1 cellular context compared by ENCODE assay signal in the genomic region with DNA sequence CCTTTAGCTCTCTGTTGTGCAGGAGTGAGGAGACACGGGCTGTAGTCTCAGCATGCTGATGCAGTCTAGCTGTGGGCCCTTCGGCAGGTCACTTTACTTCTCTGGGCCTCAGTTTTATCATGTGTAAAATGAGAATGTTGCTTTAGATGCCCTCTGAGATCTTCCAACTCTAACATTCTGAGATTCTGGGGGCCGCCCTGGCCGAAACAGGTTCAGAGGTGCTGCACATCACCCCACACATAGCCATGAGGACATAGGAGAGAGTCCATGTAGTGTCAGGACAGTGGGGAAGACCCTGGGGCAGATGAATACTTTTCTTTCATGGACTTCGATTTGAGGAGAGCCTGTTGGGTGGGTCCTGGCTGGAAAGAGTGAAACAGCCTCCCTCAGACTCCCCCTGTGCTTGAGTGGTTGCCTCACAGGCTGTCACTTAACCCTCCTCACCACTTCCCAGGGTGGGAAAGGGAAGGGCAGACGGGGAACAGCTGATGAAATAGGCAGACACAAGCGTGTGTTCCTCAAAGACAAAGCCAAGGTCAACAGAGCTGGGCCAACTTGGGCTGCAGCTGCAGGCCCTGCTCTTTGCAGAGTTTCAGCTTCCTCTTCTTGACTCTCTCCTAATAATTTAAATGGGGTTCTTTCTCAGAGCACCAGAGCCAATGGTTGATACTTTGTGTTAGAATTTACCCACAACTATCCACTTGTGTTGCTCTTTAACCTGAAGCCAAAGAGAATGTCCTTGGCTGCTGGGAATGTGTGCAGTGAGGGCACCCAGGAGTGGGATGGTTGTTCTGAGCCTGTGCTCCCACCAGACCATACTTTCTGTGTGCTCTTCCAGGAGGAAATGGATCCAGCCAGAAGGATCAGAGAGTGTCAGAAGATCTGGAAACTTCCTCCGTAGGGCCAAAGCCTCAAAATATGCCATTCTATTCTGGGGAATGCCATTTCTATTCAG.
A peak's percentile ranks its signal among the peaks of the same experiment; 100 is the strongest.
TF ChIP-seq lines count a peak whose summit lies in the region.

No MANE protein-coding gene starts in this region.

TF ChIP-seq in HepG2, 621 proteins besides CTCF, POLR2A, EP300 and RAD21 (continued from another document and continues in another):
- TF ChIP-seq, protein P1, sequence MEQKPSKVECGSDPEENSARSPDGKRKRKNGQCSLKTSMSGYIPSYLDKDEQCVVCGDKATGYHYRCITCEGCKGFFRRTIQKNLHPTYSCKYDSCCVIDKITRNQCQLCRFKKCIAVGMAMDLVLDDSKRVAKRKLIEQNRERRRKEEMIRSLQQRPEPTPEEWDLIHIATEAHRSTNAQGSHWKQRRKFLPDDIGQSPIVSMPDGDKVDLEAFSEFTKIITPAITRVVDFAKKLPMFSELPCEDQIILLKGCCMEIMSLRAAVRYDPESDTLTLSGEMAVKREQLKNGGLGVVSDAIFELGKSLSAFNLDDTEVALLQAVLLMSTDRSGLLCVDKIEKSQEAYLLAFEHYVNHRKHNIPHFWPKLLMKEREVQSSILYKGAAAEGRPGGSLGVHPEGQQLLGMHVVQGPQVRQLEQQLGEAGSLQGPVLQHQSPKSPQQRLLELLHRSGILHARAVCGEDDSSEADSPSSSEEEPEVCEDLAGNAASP (CRISPR knock-in tag; IDR thresholded peaks at IDR 0.05; ENCODE audit: borderline replicate concordance) = no peak
- TF ChIP-seq, protein P2, sequence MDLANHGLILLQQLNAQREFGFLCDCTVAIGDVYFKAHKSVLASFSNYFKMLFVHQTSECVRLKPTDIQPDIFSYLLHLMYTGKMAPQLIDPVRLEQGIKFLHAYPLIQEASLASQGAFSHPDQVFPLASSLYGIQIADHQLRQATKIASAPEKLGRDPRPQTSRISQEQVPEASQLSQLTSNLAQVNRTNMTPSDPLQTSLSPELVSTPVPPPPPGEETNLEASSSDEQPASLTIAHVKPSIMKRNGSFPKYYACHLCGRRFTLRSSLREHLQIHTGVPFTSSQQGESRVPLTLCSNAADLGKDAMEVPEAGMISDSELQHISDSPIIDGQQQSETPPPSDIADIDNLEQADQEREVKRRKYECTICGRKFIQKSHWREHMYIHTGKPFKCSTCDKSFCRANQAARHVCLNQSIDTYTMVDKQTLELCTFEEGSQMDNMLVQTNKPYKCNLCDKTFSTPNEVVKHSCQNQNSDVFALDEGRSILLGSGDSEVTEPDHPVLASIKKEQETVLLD (CRISPR knock-in tag; IDR thresholded peaks at IDR 0.05; ENCODE audit: low read depth) = no peak
- TF ChIP-seq, protein P3, sequence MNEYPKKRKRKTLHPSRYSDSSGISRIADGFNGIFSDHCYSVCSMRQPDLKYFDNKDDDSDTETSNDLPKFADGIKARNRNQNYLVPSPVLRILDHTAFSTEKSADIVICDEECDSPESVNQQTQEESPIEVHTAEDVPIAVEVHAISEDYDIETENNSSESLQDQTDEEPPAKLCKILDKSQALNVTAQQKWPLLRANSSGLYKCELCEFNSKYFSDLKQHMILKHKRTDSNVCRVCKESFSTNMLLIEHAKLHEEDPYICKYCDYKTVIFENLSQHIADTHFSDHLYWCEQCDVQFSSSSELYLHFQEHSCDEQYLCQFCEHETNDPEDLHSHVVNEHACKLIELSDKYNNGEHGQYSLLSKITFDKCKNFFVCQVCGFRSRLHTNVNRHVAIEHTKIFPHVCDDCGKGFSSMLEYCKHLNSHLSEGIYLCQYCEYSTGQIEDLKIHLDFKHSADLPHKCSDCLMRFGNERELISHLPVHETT (CRISPR knock-in tag; conservative IDR thresholded peaks at IDR 0.05) = no peak
- TF ChIP-seq, protein P4, sequence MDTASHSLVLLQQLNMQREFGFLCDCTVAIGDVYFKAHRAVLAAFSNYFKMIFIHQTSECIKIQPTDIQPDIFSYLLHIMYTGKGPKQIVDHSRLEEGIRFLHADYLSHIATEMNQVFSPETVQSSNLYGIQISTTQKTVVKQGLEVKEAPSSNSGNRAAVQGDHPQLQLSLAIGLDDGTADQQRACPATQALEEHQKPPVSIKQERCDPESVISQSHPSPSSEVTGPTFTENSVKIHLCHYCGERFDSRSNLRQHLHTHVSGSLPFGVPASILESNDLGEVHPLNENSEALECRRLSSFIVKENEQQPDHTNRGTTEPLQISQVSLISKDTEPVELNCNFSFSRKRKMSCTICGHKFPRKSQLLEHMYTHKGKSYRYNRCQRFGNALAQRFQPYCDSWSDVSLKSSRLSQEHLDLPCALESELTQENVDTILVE (CRISPR knock-in tag; IDR thresholded peaks at IDR 0.05) = 0 out of 2 replicates have a peak, but pooled peaks have one; percentile 10
- TF ChIP-seq AKAP8 (CRISPR knock-in tag; IDR thresholded peaks at IDR 0.05) (0 out of 2 replicates have a peak, but pooled peaks have one; percentile 30), NBN (conservative IDR thresholded peaks at IDR 0.05) (no peak), PCBP1 (IDR thresholded peaks at IDR 0.05; ENCODE audit: borderline replicate concordance, low read depth, low read length) (no peak), ZNF329 (CRISPR knock-in tag; IDR thresholded peaks at IDR 0.05; ENCODE audit: low read depth) (no peak), ZNF337 (CRISPR knock-in tag; IDR thresholded peaks at IDR 0.05; ENCODE audit: borderline replicate concordance, low read depth) (no peak), ZNF674 (CRISPR knock-in tag; IDR thresholded peaks at IDR 0.05; ENCODE audit: low read depth) (no peak), ZNF331 (CRISPR knock-in tag; IDR thresholded peaks at IDR 0.05) (0 out of 2 replicates have a peak, but pooled peaks have one; percentile 26)
- TF ChIP-seq, protein P5, sequence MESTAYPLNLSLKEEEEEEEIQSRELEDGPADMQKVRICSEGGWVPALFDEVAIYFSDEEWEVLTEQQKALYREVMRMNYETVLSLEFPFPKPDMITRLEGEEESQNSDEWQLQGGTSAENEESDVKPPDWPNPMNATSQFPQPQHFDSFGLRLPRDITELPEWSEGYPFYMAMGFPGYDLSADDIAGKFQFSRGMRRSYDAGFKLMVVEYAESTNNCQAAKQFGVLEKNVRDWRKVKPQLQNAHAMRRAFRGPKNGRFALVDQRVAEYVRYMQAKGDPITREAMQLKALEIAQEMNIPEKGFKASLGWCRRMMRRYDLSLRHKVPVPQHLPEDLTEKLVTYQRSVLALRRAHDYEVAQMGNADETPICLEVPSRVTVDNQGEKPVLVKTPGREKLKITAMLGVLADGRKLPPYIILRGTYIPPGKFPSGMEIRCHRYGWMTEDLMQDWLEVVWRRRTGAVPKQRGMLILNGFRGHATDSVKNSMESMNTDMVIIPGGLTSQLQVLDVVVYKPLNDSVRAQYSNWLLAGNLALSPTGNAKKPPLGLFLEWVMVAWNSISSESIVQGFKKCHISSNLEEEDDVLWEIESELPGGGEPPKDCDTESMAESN (CRISPR knock-in tag; conservative IDR thresholded peaks at IDR 0.05) = peak; percentile 69; the same call in 1 of the 2 replicates
- TF ChIP-seq, protein P6, sequence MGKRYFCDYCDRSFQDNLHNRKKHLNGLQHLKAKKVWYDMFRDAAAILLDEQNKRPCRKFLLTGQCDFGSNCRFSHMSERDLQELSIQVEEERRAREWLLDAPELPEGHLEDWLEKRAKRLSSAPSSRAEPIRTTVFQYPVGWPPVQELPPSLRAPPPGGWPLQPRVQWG (CRISPR knock-in tag; IDR thresholded peaks at IDR 0.05; ENCODE audit: borderline replicate concordance, low read depth) = no peak
- TF ChIP-seq, protein P7, sequence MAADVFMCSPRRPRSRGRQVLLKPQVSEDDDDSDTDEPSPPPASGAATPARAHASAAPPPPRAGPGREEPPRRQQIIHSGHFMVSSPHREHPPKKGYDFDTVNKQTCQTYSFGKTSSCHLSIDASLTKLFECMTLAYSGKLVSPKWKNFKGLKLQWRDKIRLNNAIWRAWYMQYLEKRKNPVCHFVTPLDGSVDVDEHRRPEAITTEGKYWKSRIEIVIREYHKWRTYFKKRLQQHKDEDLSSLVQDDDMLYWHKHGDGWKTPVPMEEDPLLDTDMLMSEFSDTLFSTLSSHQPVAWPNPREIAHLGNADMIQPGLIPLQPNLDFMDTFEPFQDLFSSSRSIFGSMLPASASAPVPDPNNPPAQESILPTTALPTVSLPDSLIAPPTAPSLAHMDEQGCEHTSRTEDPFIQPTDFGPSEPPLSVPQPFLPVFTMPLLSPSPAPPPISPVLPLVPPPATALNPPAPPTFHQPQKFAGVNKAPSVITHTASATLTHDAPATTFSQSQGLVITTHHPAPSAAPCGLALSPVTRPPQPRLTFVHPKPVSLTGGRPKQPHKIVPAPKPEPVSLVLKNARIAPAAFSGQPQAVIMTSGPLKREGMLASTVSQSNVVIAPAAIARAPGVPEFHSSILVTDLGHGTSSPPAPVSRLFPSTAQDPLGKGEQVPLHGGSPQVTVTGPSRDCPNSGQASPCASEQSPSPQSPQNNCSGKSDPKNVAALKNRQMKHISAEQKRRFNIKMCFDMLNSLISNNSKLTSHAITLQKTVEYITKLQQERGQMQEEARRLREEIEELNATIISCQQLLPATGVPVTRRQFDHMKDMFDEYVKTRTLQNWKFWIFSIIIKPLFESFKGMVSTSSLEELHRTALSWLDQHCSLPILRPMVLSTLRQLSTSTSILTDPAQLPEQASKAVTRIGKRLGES (CRISPR knock-in tag; IDR thresholded peaks at IDR 0.05; ENCODE audit: borderline replicate concordance) = no peak
- TF ChIP-seq, protein P8, sequence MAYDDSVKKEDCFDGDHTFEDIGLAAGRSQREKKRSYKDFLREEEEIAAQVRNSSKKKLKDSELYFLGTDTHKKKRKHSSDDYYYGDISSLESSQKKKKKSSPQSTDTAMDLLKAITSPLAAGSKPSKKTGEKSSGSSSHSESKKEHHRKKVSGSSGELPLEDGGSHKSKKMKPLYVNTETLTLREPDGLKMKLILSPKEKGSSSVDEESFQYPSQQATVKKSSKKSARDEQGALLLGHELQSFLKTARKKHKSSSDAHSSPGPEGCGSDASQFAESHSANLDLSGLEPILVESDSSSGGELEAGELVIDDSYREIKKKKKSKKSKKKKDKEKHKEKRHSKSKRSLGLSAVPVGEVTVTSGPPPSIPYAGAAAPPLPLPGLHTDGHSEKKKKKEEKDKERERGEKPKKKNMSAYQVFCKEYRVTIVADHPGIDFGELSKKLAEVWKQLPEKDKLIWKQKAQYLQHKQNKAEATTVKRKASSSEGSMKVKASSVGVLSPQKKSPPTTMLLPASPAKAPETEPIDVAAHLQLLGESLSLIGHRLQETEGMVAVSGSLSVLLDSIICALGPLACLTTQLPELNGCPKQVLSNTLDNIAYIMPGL (CRISPR knock-in tag; IDR thresholded peaks at IDR 0.05; ENCODE audit: borderline replicate concordance in 1 of 2, low read depth in 1 of 2) = no peak
- TF ChIP-seq, protein P9, sequence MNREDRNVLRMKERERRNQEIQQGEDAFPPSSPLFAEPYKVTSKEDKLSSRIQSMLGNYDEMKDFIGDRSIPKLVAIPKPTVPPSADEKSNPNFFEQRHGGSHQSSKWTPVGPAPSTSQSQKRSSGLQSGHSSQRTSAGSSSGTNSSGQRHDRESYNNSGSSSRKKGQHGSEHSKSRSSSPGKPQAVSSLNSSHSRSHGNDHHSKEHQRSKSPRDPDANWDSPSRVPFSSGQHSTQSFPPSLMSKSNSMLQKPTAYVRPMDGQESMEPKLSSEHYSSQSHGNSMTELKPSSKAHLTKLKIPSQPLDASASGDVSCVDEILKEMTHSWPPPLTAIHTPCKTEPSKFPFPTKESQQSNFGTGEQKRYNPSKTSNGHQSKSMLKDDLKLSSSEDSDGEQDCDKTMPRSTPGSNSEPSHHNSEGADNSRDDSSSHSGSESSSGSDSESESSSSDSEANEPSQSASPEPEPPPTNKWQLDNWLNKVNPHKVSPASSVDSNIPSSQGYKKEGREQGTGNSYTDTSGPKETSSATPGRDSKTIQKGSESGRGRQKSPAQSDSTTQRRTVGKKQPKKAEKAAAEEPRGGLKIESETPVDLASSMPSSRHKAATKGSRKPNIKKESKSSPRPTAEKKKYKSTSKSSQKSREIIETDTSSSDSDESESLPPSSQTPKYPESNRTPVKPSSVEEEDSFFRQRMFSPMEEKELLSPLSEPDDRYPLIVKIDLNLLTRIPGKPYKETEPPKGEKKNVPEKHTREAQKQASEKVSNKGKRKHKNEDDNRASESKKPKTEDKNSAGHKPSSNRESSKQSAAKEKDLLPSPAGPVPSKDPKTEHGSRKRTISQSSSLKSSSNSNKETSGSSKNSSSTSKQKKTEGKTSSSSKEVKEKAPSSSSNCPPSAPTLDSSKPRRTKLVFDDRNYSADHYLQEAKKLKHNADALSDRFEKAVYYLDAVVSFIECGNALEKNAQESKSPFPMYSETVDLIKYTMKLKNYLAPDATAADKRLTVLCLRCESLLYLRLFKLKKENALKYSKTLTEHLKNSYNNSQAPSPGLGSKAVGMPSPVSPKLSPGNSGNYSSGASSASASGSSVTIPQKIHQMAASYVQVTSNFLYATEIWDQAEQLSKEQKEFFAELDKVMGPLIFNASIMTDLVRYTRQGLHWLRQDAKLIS (CRISPR knock-in tag; IDR thresholded peaks at IDR 0.05) = no peak
- TF ChIP-seq, protein P10, sequence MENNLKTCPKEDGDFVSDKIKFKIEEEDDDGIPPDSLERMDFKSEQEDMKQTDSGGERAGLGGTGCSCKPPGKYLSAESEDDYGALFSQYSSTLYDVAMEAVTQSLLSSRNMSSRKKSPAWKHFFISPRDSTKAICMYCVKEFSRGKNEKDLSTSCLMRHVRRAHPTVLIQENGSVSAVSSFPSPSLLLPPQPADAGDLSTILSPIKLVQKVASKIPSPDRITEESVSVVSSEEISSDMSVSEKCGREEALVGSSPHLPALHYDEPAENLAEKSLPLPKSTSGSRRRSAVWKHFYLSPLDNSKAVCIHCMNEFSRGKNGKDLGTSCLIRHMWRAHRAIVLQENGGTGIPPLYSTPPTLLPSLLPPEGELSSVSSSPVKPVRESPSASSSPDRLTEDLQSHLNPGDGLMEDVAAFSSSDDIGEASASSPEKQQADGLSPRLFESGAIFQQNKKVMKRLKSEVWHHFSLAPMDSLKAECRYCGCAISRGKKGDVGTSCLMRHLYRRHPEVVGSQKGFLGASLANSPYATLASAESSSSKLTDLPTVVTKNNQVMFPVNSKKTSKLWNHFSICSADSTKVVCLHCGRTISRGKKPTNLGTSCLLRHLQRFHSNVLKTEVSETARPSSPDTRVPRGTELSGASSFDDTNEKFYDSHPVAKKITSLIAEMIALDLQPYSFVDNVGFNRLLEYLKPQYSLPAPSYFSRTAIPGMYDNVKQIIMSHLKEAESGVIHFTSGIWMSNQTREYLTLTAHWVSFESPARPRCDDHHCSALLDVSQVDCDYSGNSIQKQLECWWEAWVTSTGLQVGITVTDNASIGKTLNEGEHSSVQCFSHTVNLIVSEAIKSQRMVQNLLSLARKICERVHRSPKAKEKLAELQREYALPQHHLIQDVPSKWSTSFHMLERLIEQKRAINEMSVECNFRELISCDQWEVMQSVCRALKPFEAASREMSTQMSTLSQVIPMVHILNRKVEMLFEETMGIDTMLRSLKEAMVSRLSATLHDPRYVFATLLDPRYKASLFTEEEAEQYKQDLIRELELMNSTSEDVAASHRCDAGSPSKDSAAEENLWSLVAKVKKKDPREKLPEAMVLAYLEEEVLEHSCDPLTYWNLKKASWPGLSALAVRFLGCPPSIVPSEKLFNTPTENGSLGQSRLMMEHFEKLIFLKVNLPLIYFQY (CRISPR knock-in tag; IDR thresholded peaks at IDR 0.05; ENCODE audit: borderline replicate concordance) = peak; percentile 61; the same call in 1 of the 2 replicates
- TF ChIP-seq, protein P11, sequence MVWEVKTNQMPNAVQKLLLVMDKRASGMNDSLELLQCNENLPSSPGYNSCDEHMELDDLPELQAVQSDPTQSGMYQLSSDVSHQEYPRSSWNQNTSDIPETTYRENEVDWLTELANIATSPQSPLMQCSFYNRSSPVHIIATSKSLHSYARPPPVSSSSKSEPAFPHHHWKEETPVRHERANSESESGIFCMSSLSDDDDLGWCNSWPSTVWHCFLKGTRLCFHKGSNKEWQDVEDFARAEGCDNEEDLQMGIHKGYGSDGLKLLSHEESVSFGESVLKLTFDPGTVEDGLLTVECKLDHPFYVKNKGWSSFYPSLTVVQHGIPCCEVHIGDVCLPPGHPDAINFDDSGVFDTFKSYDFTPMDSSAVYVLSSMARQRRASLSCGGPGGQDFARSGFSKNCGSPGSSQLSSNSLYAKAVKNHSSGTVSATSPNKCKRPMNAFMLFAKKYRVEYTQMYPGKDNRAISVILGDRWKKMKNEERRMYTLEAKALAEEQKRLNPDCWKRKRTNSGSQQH (CRISPR knock-in tag; IDR thresholded peaks at IDR 0.05; ENCODE audit: low read depth) = no peak
- TF ChIP-seq, protein P12, sequence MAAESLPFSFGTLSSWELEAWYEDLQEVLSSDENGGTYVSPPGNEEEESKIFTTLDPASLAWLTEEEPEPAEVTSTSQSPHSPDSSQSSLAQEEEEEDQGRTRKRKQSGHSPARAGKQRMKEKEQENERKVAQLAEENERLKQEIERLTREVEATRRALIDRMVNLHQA (CRISPR knock-in tag; IDR thresholded peaks at IDR 0.05) = no peak
